ENCODE assay signal across 1 cellular context in genomic region chr13:33182729-33183128, GRCh38.
TF ChIP-seq lines count a peak whose summit lies in the region.

No MANE protein-coding gene starts in this region.

TF ChIP-seq in GM12878, 131 proteins besides CTCF, POLR2A, EP300 and RAD21 (continued from another document and continues in another):
- no peak for TF ChIP-seq CEBPZ (IDR thresholded peaks at IDR 0.05; ENCODE audit: low read depth, low read length)
- TF ChIP-seq NBN (IDR thresholded peaks at IDR 0.05): no peak; the same call in 1 of the 2 replicates
- TF ChIP-seq ATF3 (IDR thresholded peaks at IDR 0.05; ENCODE audit: borderline replicate concordance, extremely low read depth, low read depth, low read length): peak; percentile 57; the same call in 1 of the 2 replicates
- peak; percentile 100 for TF ChIP-seq BHLHE40 (IDR thresholded peaks at IDR 0.05; ENCODE audit: borderline replicate concordance in 1 of 2, low read depth in 2 of 2, low read length in 1 of 2)
- no peak for TF ChIP-seq ZBTB4 (CRISPR knock-in tag; IDR thresholded peaks at IDR 0.05)
- no peak for TF ChIP-seq RCOR1 (conservative IDR thresholded peaks at IDR 0.05; ENCODE audit: low read depth, low read length)
- TF ChIP-seq NFIC (IDR thresholded peaks at IDR 0.05; ENCODE audit: low read depth, low read length): peak; percentile 69; the same call in 1 of the 2 replicates
- TF ChIP-seq, protein P1, sequence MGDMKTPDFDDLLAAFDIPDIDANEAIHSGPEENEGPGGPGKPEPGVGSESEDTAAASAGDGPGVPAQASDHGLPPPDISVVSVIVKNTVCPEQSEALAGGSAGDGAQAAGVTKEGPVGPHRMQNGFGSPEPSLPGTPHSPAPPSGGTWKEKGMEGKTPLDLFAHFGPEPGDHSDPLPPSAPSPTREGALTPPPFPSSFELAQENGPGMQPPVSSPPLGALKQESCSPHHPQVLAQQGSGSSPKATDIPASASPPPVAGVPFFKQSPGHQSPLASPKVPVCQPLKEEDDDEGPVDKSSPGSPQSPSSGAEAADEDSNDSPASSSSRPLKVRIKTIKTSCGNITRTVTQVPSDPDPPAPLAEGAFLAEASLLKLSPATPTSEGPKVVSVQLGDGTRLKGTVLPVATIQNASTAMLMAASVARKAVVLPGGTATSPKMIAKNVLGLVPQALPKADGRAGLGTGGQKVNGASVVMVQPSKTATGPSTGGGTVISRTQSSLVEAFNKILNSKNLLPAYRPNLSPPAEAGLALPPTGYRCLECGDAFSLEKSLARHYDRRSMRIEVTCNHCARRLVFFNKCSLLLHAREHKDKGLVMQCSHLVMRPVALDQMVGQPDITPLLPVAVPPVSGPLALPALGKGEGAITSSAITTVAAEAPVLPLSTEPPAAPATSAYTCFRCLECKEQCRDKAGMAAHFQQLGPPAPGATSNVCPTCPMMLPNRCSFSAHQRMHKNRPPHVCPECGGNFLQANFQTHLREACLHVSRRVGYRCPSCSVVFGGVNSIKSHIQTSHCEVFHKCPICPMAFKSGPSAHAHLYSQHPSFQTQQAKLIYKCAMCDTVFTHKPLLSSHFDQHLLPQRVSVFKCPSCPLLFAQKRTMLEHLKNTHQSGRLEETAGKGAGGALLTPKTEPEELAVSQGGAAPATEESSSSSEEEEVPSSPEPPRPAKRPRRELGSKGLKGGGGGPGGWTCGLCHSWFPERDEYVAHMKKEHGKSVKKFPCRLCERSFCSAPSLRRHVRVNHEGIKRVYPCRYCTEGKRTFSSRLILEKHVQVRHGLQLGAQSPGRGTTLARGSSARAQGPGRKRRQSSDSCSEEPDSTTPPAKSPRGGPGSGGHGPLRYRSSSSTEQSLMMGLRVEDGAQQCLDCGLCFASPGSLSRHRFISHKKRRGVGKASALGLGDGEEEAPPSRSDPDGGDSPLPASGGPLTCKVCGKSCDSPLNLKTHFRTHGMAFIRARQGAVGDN (IDR thresholded peaks at IDR 0.05): peak; percentile 94
- no peak for TF ChIP-seq ASH2L (IDR thresholded peaks at IDR 0.05; ENCODE audit: borderline replicate concordance, low read depth)
- no peak for TF ChIP-seq ZNF207 (IDR thresholded peaks at IDR 0.05; ENCODE audit: borderline replicate concordance)
- TF ChIP-seq IKZF1 (conservative IDR thresholded peaks at IDR 0.05): peak; percentile 60
- TF ChIP-seq MYB (IDR thresholded peaks at IDR 0.05; ENCODE audit: borderline replicate concordance, low read depth, low read length): no peak
- no peak for TF ChIP-seq SRF (IDR thresholded peaks at IDR 0.05; ENCODE audit: low read depth in 2 of 2, low read length in 2 of 2)
- peak; percentile 43; the same call in 1 of the 2 replicates for TF ChIP-seq MTA3 (IDR thresholded peaks at IDR 0.05; ENCODE audit: borderline replicate concordance, low read length)
- TF ChIP-seq CEBPB (IDR thresholded peaks at IDR 0.05; ENCODE audit: borderline replicate concordance in 1 of 2, low read depth in 2 of 2, low read length in 2 of 2): no peak
- no peak for TF ChIP-seq WRNIP1 (IDR thresholded peaks at IDR 0.05; ENCODE audit: borderline replicate concordance, low read depth, low read length)
- no peak for TF ChIP-seq TAF1 (IDR thresholded peaks at IDR 0.05; ENCODE audit: borderline replicate concordance, low read depth, low read length)
- TF ChIP-seq BACH1 (IDR thresholded peaks at IDR 0.05; ENCODE audit: borderline replicate concordance): peak; percentile 70; the same call in 1 of the 2 replicates
- TF ChIP-seq SIN3A (IDR thresholded peaks at IDR 0.05; ENCODE audit: low read depth, low read length): no peak
- TF ChIP-seq, protein P2, sequence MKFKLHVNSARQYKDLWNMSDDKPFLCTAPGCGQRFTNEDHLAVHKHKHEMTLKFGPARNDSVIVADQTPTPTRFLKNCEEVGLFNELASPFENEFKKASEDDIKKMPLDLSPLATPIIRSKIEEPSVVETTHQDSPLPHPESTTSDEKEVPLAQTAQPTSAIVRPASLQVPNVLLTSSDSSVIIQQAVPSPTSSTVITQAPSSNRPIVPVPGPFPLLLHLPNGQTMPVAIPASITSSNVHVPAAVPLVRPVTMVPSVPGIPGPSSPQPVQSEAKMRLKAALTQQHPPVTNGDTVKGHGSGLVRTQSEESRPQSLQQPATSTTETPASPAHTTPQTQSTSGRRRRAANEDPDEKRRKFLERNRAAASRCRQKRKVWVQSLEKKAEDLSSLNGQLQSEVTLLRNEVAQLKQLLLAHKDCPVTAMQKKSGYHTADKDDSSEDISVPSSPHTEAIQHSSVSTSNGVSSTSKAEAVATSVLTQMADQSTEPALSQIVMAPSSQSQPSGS (IDR thresholded peaks at IDR 0.05; ENCODE audit: low read length): peak; percentile 51
- TF ChIP-seq NKRF (conservative IDR thresholded peaks at IDR 0.05): no peak
- no peak for TF ChIP-seq CBX3 (IDR thresholded peaks at IDR 0.05; ENCODE audit: borderline replicate concordance, low read depth)
- TF ChIP-seq, protein P3, sequence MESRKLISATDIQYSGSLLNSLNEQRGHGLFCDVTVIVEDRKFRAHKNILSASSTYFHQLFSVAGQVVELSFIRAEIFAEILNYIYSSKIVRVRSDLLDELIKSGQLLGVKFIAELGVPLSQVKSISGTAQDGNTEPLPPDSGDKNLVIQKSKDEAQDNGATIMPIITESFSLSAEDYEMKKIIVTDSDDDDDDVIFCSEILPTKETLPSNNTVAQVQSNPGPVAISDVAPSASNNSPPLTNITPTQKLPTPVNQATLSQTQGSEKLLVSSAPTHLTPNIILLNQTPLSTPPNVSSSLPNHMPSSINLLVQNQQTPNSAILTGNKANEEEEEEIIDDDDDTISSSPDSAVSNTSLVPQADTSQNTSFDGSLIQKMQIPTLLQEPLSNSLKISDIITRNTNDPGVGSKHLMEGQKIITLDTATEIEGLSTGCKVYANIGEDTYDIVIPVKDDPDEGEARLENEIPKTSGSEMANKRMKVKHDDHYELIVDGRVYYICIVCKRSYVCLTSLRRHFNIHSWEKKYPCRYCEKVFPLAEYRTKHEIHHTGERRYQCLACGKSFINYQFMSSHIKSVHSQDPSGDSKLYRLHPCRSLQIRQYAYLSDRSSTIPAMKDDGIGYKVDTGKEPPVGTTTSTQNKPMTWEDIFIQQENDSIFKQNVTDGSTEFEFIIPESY (IDR thresholded peaks at IDR 0.05): no peak
- TF ChIP-seq IRF3 (IDR thresholded peaks at IDR 0.05): no peak
- no peak for TF ChIP-seq SPI1 (IDR thresholded peaks at IDR 0.05; ENCODE audit: borderline replicate concordance, insufficient read depth, low read depth, low read length)
- TF ChIP-seq MXI1 (IDR thresholded peaks at IDR 0.05; ENCODE audit: low read depth, low read length): no peak
- TF ChIP-seq ZBED1 (IDR thresholded peaks at IDR 0.05; ENCODE audit: borderline replicate concordance): peak; percentile 33; the same call in 1 of the 2 replicates
- TF ChIP-seq E4F1 (IDR thresholded peaks at IDR 0.05; ENCODE audit: borderline replicate concordance, partially characterized antibody): no peak
- TF ChIP-seq BCL11A (IDR thresholded peaks at IDR 0.05; ENCODE audit: low read depth, low read length): no peak
- TF ChIP-seq PKNOX1 (IDR thresholded peaks at IDR 0.05): 0 out of 2 replicates have a peak, but pooled peaks have one; percentile 13
